Comparison of ENCODE assay signal across 21 cellular contexts in genomic region chr18:13889661-13890060, GRCh38. TPM values are rescaled to one million over a fixed set of nuclear protein-coding genes. Genes with fewer than 3 reads are reported as not detected.
DNase-seq lines count a peak whose midpoint lies in the region; ATAC-seq and TF ChIP-seq lines count a peak whose summit lies in the region.
"Had no signal": no experiment of that assay in that cellular context is flagged by ENCODE, and none has a peak within 500 bp of the region (broad histone marks: within the 10 kb centered on the region; RNA-seq: fewer than 3 reads in every experiment).

No MANE protein-coding gene starts in this region.

- H3K9me3 Mint-ChIP-seq in WTC11 = no peaks in the 10 kb centered on the region
- H3K9me3 Mint-ChIP-seq: activated T-helper 17 cell treated with anti-CD3 and anti-CD28 coated beads, Interleukin-2, amount 50 U/mL, for 72 hours; CD4-positive, alpha-beta memory T cell; stimulated activated effector memory CD8-positive, alpha-beta T cell treated with anti-CD3 and anti-CD28 coated beads, Interleukin-12 subunit alpha, Interleukin-12 subunit beta, amount 100 ng/mL, for 72 hours had no signal

- no TSS peak for BruUV-seq in A673 (replicated peaks; lab: Mats Ljungman, UMichigan)

- ATAC-seq in WTC11 = no peak
- ATAC-seq: activated CD8-positive, alpha-beta memory T cell treated with anti-CD3 and anti-CD28 coated beads, Interleukin-2, amount 10 ng/mL, durations not matched to agents 7 days and 5 days; activated T-helper 17 cell treated with anti-CD3 and anti-CD28 coated beads, Interleukin-2, amount 50 U/mL, for 72 hours; foreskin keratinocyte; Panc1; stimulated activated effector memory CD8-positive, alpha-beta T cell treated with anti-CD3 and anti-CD28 coated beads, Interleukin-12 subunit alpha, Interleukin-12 subunit beta, amount 100 ng/mL, for 72 hours had no signal

- no peak overlapping the region for H3K4me3 Mint-ChIP-seq in WTC11
- H3K4me3 Mint-ChIP-seq: activated CD8-positive, alpha-beta memory T cell treated with anti-CD3 and anti-CD28 coated beads, Interleukin-2, amount 10 ng/mL, durations not matched to agents 7 days and 5 days; activated T-helper 17 cell treated with anti-CD3 and anti-CD28 coated beads, Interleukin-2, amount 50 U/mL, for 72 hours; CD4-positive, alpha-beta memory T cell; stimulated activated effector memory CD8-positive, alpha-beta T cell treated with anti-CD3 and anti-CD28 coated beads, Interleukin-12 subunit alpha, Interleukin-12 subunit beta, amount 100 ng/mL, for 72 hours had no signal

- H3K27me3 Mint-ChIP-seq in WTC11 (ENCODE audit: low read depth) = no peaks in the 10 kb centered on the region

- no peak overlapping the region for H3K27ac Mint-ChIP-seq in WTC11
- H3K27ac Mint-ChIP-seq: activated CD8-positive, alpha-beta memory T cell treated with anti-CD3 and anti-CD28 coated beads, Interleukin-2, amount 10 ng/mL, durations not matched to agents 7 days and 5 days; activated T-helper 17 cell treated with anti-CD3 and anti-CD28 coated beads, Interleukin-2, amount 50 U/mL, for 72 hours; CD4-positive, alpha-beta memory T cell; stimulated activated effector memory CD8-positive, alpha-beta T cell treated with anti-CD3 and anti-CD28 coated beads, Interleukin-12 subunit alpha, Interleukin-12 subunit beta, amount 100 ng/mL, for 72 hours had no signal

- CTCF ChIA-PET in A673 (lab: Charles Lee) (no interaction called here), RWPE1 (lab: Yijun Ruan, JAX) (no interaction called here), WTC11 (lab: Charles Lee) (no interaction called here)

- TF ChIP-seq CTCF in A673 (conservative IDR thresholded peaks at IDR 0.05; ENCODE audit: low read depth, low read length) (no peak), RWPE1 (conservative IDR thresholded peaks at IDR 0.05; ENCODE audit: low read depth) (no peak), WTC11 (IDR thresholded peaks at IDR 0.05) (no peak)

- peak overlapping the region; percentile 76 for H3K27ac ChIP-seq in A673 (ENCODE audit: low read depth, low read length, poor library complexity, severe bottlenecking)
- no peak overlapping the region for H3K27ac ChIP-seq in RWPE1
- H3K27ac ChIP-seq: foreskin keratinocyte, thoracic aorta had no signal

- peak; percentile 63 for DNase-seq in A673 (ENCODE audit: low spot score)
- DNase-seq in HS-5 (ENCODE audit: low read depth) = peak; percentile 0
- peak; percentile 18 for DNase-seq in RWPE1 (ENCODE audit: low spot score)
- DNase-seq in kidney tubule cell (ENCODE audit: low spot score) = peak; percentile 33
- no peak for DNase-seq in WTC11 (ENCODE audit: low spot score)
- DNase-seq in SKM-1 treated with dmso at 0.1 percent for 144 hours (lab: John Stamatoyannopoulos, UW; ENCODE audit: unreplicated experiment) = no peak
- DNase-seq in NCI-H345 (lab: John Stamatoyannopoulos, UW) = no peak
- DNase-seq in NCI-H82 treated with DMSO at 0.1 percent for 48 hours (lab: John Stamatoyannopoulos, UW; ENCODE audit: unreplicated experiment) = no peak
- DNase-seq: activated CD4-positive, alpha-beta T cell treated with anti-CD3 and anti-CD28 coated beads for 48 hours; activated CD8-positive, alpha-beta memory T cell treated with anti-CD3 and anti-CD28 coated beads, Interleukin-2, amount 10 ng/mL, durations not matched to agents 7 days and 5 days; CD4-positive, alpha-beta memory T cell; foreskin keratinocyte; Karpas-422; left cardiac atrium; NCI-H1436; NCI-H82 had no signal

- H3K4me1 Mint-ChIP-seq in WTC11 = peaks cover 6% of the 10 kb centered on the region
- H3K4me1 Mint-ChIP-seq: activated CD8-positive, alpha-beta memory T cell treated with anti-CD3 and anti-CD28 coated beads, Interleukin-2, amount 10 ng/mL, durations not matched to agents 7 days and 5 days; activated T-helper 17 cell treated with anti-CD3 and anti-CD28 coated beads, Interleukin-2, amount 50 U/mL, for 72 hours; CD4-positive, alpha-beta memory T cell; stimulated activated effector memory CD8-positive, alpha-beta T cell treated with anti-CD3 and anti-CD28 coated beads, Interleukin-12 subunit alpha, Interleukin-12 subunit beta, amount 100 ng/mL, for 72 hours had no signal

- POLR2A ChIA-PET in A673 (lab: Charles Lee; ENCODE audit: low non-redundant PET) (no interaction called here), RWPE1 (lab: Yijun Ruan, JAX; ENCODE audit: low non-redundant PET) (no interaction called here), WTC11 (lab: Charles Lee) (interaction anchor here (0.6 kb wide), 1 partner anchor 65 kb away, joined by 3 read pairs; no protein-coding TSS in a partner anchor)

- intact Hi-C loops in A673 (cut with micrococcal nuclease; ENCODE audit: unreplicated experiment) = loop anchor here (10.0 kb wide), 1 partner anchor 55 kb away; no protein-coding TSS in a partner anchor

- no peaks in the 10 kb centered on the region for H3K9me3 ChIP-seq in A673 (ENCODE audit: low read depth, low read length, poor library complexity, severe bottlenecking)
- H3K9me3 ChIP-seq: thoracic aorta had no signal

- no peaks in the 10 kb centered on the region for H3K36me3 Mint-ChIP-seq in WTC11
- H3K36me3 Mint-ChIP-seq: activated CD8-positive, alpha-beta memory T cell treated with anti-CD3 and anti-CD28 coated beads, Interleukin-2, amount 10 ng/mL, durations not matched to agents 7 days and 5 days; CD4-positive, alpha-beta memory T cell; stimulated activated effector memory CD8-positive, alpha-beta T cell treated with anti-CD3 and anti-CD28 coated beads, Interleukin-12 subunit alpha, Interleukin-12 subunit beta, amount 100 ng/mL, for 72 hours had no signal

- no peaks in the 10 kb centered on the region for H3K27me3 ChIP-seq in A673 (replicated peaks; ENCODE audit: insufficient read depth, low read depth, low read length, poor library complexity)
- H3K27me3 ChIP-seq: foreskin keratinocyte had no signal

- no peak overlapping the region for H3K4me3 ChIP-seq in A673 (ENCODE audit: low read depth, low read length, poor library complexity, severe bottlenecking)
- H3K4me3 ChIP-seq: thoracic aorta had no signal

- no peaks in the 10 kb centered on the region for H3K36me3 ChIP-seq in A673 (ENCODE audit: insufficient read depth, low read length, poor library complexity, severe bottlenecking)
- H3K36me3 ChIP-seq: thoracic aorta had no signal

- peaks cover 40% of the 10 kb centered on the region for H3K4me1 ChIP-seq in A673 (ENCODE audit: insufficient read depth, low read length, poor library complexity, severe bottlenecking)
- H3K4me1 ChIP-seq: foreskin keratinocyte had no signal

TF ChIP-seq in WTC11, 78 proteins besides CTCF, POLR2A, EP300 and RAD21 (continues in another document):
- TF ChIP-seq ZNF512 (CRISPR knock-in tag; IDR thresholded peaks at IDR 0.05; ENCODE audit: borderline replicate concordance) (no peak), ZBTB21 (CRISPR knock-in tag; IDR thresholded peaks at IDR 0.05; ENCODE audit: borderline replicate concordance) (no peak), IRF1 (CRISPR knock-in tag; IDR thresholded peaks at IDR 0.05) (no peak), ARID4B (CRISPR knock-in tag; IDR thresholded peaks at IDR 0.05; ENCODE audit: borderline replicate concordance) (no peak)

RNA-seq across cellular contexts. Expression of gene MC2R, which starts 25.7 kb away (rescaled TPM):
- total RNA-seq in A673 (2021) (not detected in 2 replicates), WTC11 (2021) (not detected in 3 replicates)
- total RNA-seq: activated CD8-positive, alpha-beta memory T cell treated with anti-CD3 and anti-CD28 coated beads, Interleukin-2, amount 10 ng/mL, durations not matched to agents 7 days and 5 days; activated T-helper 17 cell treated with anti-CD3 and anti-CD28 coated beads, Interleukin-2, amount 50 U/mL, for 72 hours; CD4-positive, alpha-beta memory T cell; foreskin keratinocyte; left cardiac atrium; mesenteric fat pad; thoracic aorta had no signal

Comparison
In these comparisons a context has a peak if more than half of its experiments do, and no peak if none do; other contexts are left out.
1. DNase-seq: peak in A673 (single experiment), HS-5 (single experiment), RWPE1 (single experiment) and kidney tubule cell (single experiment); none in WTC11 (single experiment), SKM-1 treated with dmso at 0.1 percent for 144 hours (single experiment), NCI-H345 (single experiment) and NCI-H82 treated with DMSO at 0.1 percent for 48 hours (single experiment).